7 cellular contexts compared by ENCODE assay signal in the genomic region with DNA sequence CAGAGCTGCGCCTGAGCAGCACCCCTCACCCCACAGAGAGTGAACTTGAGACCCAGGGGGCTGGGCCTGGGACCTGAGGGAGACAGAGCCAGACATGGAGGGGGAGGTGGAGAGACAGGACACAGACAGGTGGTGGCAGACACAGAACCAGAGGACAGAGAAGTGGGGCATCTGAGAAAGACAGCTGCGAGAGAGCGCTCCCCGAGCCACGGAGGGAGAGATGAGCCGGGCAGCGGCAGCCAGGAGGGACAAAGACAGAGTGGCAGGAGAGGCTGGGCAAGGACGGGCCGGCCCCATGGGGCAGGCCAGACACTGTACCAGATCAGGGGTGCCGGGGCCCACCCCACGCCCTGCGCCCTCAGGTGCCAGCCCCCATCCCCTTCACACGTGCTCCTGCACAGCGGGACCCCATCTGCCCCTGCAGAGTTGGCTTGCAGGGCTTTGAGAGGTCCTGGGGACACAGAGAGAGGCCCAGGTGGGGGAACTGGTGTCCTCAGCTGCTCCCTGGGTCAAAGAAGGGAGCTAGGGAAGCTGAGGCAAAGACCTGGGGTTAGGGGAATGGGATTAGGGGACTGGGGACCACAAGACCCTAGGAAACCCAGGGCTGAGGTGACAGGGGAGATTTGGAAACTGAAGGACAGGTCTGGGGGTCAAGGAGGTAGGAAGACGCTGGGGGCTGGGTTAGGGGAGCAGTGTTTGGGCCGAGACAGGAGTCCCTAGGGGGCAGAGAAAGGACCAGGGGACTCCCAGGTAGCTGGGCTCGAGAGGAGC. TPM values are rescaled to one million over a fixed set of nuclear protein-coding genes. Genes with fewer than 3 reads are reported as not detected.
DNase-seq lines count a peak whose midpoint lies in the region; ATAC-seq, FAIRE-seq and TF ChIP-seq lines count a peak whose summit lies in the region.
"Had no signal": no experiment of that assay in that cellular context is flagged by ENCODE, and none has a peak within 500 bp of the region (broad histone marks: within the 10 kb centered on the region; RNA-seq: fewer than 3 reads in every experiment).

No MANE protein-coding gene starts in this region.

- H3K27me3 ChIP-seq in H1 (replicated peaks in 1 of 4; ENCODE audit: control insufficient read depth in 3 of 4, extremely low read depth in 1 of 4, insufficient read depth in 3 of 4, low read length in 3 of 4) (peaks cover 6 to 35% (median 28%) of the 10 kb centered on the region in 4 experiments), rectal smooth muscle tissue (ENCODE audit: control insufficient read depth, insufficient read depth, low read length) (peaks cover 7% of the 10 kb centered on the region)

- H3K4me3 ChIP-seq in H1 (ENCODE audit: extremely low read depth in 1 of 4, insufficient read depth in 2 of 4, low read depth in 3 of 4, low read length in 4 of 4): peak overlapping the region; percentile 23 to 61 (median 31); a peak in 7 of 8 replicates
- H3K4me3 ChIP-seq in rectal smooth muscle tissue (ENCODE audit: low read length): peak overlapping the region; percentile 6

- no peak for FAIRE-seq in H1 (lab: Jason Lieb, UNC)

- TF ChIP-seq EP300 in H1 (IDR thresholded peaks at IDR 0.05; ENCODE audit: borderline replicate concordance in 1 of 2, low read depth in 2 of 2, low read length in 2 of 2): no peak

- no peak for ATAC-seq in GM21717 (IDR thresholded peaks at IDR 0.05; ENCODE audit: unreplicated experiment)

- H3K18ac ChIP-seq in H1 (ENCODE audit: extremely low read depth, low read length): peak overlapping the region; percentile 32; the same call in 1 of the 2 replicates

- H3K9ac ChIP-seq in H1 (replicated peaks in 1 of 4; ENCODE audit: extremely low read depth in 1 of 4, low read depth in 3 of 4, low read length in 3 of 4) (no peak overlapping the region), rectal smooth muscle tissue (ENCODE audit: low read length) (no peak overlapping the region)

- no peak overlapping the region for H4K8ac ChIP-seq in H1 (ENCODE audit: extremely low read depth, insufficient read depth, low read length)

- H3K4ac ChIP-seq in H1 (replicated peaks; ENCODE audit: insufficient read length, low read depth, low read length): no peak overlapping the region

- no peaks in the 10 kb centered on the region for H3K79me2 ChIP-seq in H1 (ENCODE audit: control insufficient read depth in 1 of 2, insufficient read depth in 2 of 2, low read length in 2 of 2)

- peak overlapping the region; percentile 57 to 73 for H3K4me2 ChIP-seq in H1 (ENCODE audit: insufficient read depth in 1 of 2, low read depth in 2 of 2, low read length in 2 of 2)

- 42% methylated on average over 13 of the region's 17 CpGs; no CpG with 5 or more reads in 1 of the 2 experiments for WGBS in H1 (ENCODE audit: extremely low coverage in 1 of 2, insufficient coverage in 1 of 2, insufficient read length in 1 of 2, insufficient replicate concordance in 2 of 2, low coverage in 1 of 2, low lambda C conversion rate in 2 of 2, missing lambda C conversion rate in 1 of 2), 2 experiments

- no peaks in the 10 kb centered on the region for H3K9me3 ChIP-seq in H1 (ENCODE audit: insufficient read depth in 2 of 2, low read depth in 1 of 2, low read length in 1 of 2)

- DNase-seq in NCI-H1092 treated with DMSO at 0.1 percent for 48 hours (lab: John Stamatoyannopoulos, UW) (peak; percentile 41), H1 (ENCODE audit: low read depth in 1 of 2, low spot score in 2 of 2) (peak in 1 of 2 experiments; percentile 61), NCI-H146 (lab: John Stamatoyannopoulos, UW) (no peak), A172 (ENCODE audit: low spot score) (no peak)

- POLR2A ChIA-PET in H1 (lab: Charles Lee; ENCODE audit: partially characterized antibody): interaction anchor here (0.6 to 3.0 kb wide), 5 partner anchors 11 to 157 kb away, joined by 3 to 10 read pairs (median 5); a partner anchor contains a TSS

- H3K27ac ChIP-seq in H1 (ENCODE audit: low read depth, low read length): no peak overlapping the region
- no peak overlapping the region for H3K27ac ChIP-seq in rectal smooth muscle tissue (ENCODE audit: low read depth, low read length)

- no peak overlapping the region for H2BK12ac ChIP-seq in H1 (ENCODE audit: low read depth, low read length)

- no peak for TF ChIP-seq RAD21 in H1 (IDR thresholded peaks at IDR 0.05 in 1 of 2, conservative IDR thresholded peaks at IDR 0.05 in 1 of 2; ENCODE audit: low read depth in 2 of 2, low read length in 2 of 2)

- H3K36me3 ChIP-seq in H1 (ENCODE audit: control insufficient read depth in 2 of 4, insufficient read depth in 4 of 4, low read length in 3 of 4) (no peaks in the 10 kb centered on the region; a peak in 1 of 8 replicates), rectal smooth muscle tissue (ENCODE audit: control insufficient read depth, insufficient read depth, low read length) (no peaks in the 10 kb centered on the region)

- TF ChIP-seq CTCF in H1 (IDR thresholded peaks at IDR 0.05; ENCODE audit: control extremely low read depth in 1 of 3, insufficient read depth in 1 of 3, low read depth in 1 of 3, low read length in 3 of 3): no peak

- H3K23me2 ChIP-seq in H1 (ENCODE audit: low read depth, low read length): peaks cover 6% of the 10 kb centered on the region; the same call in 1 of the 2 replicates

- TF ChIP-seq POLR2A in H1 (IDR thresholded peaks at IDR 0.05; ENCODE audit: control extremely low read depth in 1 of 2, low read depth in 2 of 2, low read length in 2 of 2): no peak

- no peak overlapping the region for H3K56ac ChIP-seq in H1 (replicated peaks; ENCODE audit: insufficient read length, low read depth, low read length)

- no peak overlapping the region for H2AK5ac ChIP-seq in H1 (ENCODE audit: low read depth, low read length)

- H3K14ac ChIP-seq in H1 (ENCODE audit: insufficient read length): no peak overlapping the region

- H3K4me1 ChIP-seq in H1 (replicated peaks in 1 of 4; ENCODE audit: control insufficient read depth in 3 of 4, insufficient read depth in 4 of 4, low read length in 3 of 4): peaks cover 3 to 23% (median 18%) of the 10 kb centered on the region in 4 experiments
- peaks cover 3% of the 10 kb centered on the region for H3K4me1 ChIP-seq in rectal smooth muscle tissue (ENCODE audit: control insufficient read depth, insufficient read depth, low read length)

- H2BK5ac ChIP-seq in H1 (ENCODE audit: low read depth, low read length): no peak overlapping the region

- no peak overlapping the region for H4K91ac ChIP-seq in H1 (replicated peaks; ENCODE audit: insufficient read length, low read length)

- H2BK120ac ChIP-seq in H1 (replicated peaks; ENCODE audit: low read depth, low read length): no peak overlapping the region

- H2BK15ac ChIP-seq in H1 (ENCODE audit: low read length): peak overlapping the region; percentile 46; the same call in 1 of the 2 replicates

- CTCF ChIA-PET in H1 (lab: Charles Lee; ENCODE audit: partially characterized antibody): interaction anchor here (0.6 to 19.0 kb wide), 3 partner anchors 13 to 1844 kb away, joined by 3 to 382 read pairs (median 5); a partner anchor contains a TSS

- H2AFZ ChIP-seq in H1 (ENCODE audit: low read length): no peak overlapping the region

- H3K23ac ChIP-seq in H1 (ENCODE audit: insufficient read length): no peak overlapping the region

- H4K5ac ChIP-seq in H1 (ENCODE audit: insufficient read length, low read depth, low read length): no peak overlapping the region

- no peaks in the 10 kb centered on the region for H3K79me1 ChIP-seq in H1 (ENCODE audit: low read depth, low read length)

- H2BK20ac ChIP-seq in H1 (ENCODE audit: low read length): no peak overlapping the region

- H4K20me1 ChIP-seq in H1 (replicated peaks in 1 of 2; ENCODE audit: control insufficient read depth in 1 of 2, insufficient read depth in 2 of 2, low read length in 2 of 2): peaks cover 0 to 2% of the 10 kb centered on the region in 2 experiments

RNA-seq across cellular contexts. Expression of a gene that starts 0.7 kb away (rescaled TPM):
- 0.94 and 2.0 TPM in 2 replicates for total RNA-seq in H1 (2021; fragmentation: NEBNext Ultra II Directional; extraction: Animal tissue kit (Norgen Biotek cat#: 25700))
- 1.8 and 3.2 TPM in 2 replicates for polyA plus RNA-seq in H1 (2011; rRNA removed)
- 3.3 TPM for polyA plus RNA-seq in H1 (2011; cell fraction: cytosol; rRNA removed)
- polyA plus RNA-seq in H1 (2011; cell fraction: nucleus; rRNA removed): 6.4 TPM
- 2.3 to 4.0 TPM (median 3.0 TPM) in 4 replicates for polyA plus RNA-seq in H1 (2012, experiment 1 of 2)
- polyA plus RNA-seq in H1 (2012, experiment 2 of 2): 1.0 TPM
- 3.2 TPM for polyA plus RNA-seq in H1 (2013, experiment 1 of 2)
- polyA plus RNA-seq in H1 (2013, experiment 2 of 2): 2.1 TPM
- 1.9 and 2.2 TPM in 2 replicates for polyA minus RNA-seq in H1 (2011; rRNA and poly(A)+ RNA removed)
- not detected for polyA minus RNA-seq in H1 (2011; cell fraction: cytosol; rRNA and poly(A)+ RNA removed)
- polyA minus RNA-seq in H1 (2011; cell fraction: nucleus; rRNA and poly(A)+ RNA removed): 1.3 TPM
- total RNA-seq in A172 (2014; rRNA removed; shearing (Covaris generic)): 0.41 TPM in 1 of 2 replicates, not detected in the other

RNA-seq across cellular contexts. Expression of a gene that starts 16.3 kb away (rescaled TPM):
- 0.84 and 1.4 TPM in 2 replicates for total RNA-seq in H1 (2021; fragmentation: NEBNext Ultra II Directional; extraction: Animal tissue kit (Norgen Biotek cat#: 25700))
- 0.70 and 0.78 TPM in 2 replicates for polyA plus RNA-seq in H1 (2011; rRNA removed)
- polyA plus RNA-seq in H1 (2011; cell fraction: cytosol; rRNA removed): 0.70 TPM
- 4.6 TPM for polyA plus RNA-seq in H1 (2011; cell fraction: nucleus; rRNA removed)
- polyA plus RNA-seq in H1 (2012, experiment 1 of 2): 1.2 to 2.0 TPM (median 1.4 TPM) in 4 replicates
- polyA plus RNA-seq in H1 (2012, experiment 2 of 2): 3.1 TPM
- 2.2 TPM for polyA plus RNA-seq in H1 (2013, experiment 1 of 2)
- 2.9 TPM for polyA plus RNA-seq in H1 (2013, experiment 2 of 2)
- polyA minus RNA-seq in H1 (2011; rRNA and poly(A)+ RNA removed): 0.49 and 0.60 TPM in 2 replicates
- not detected for polyA minus RNA-seq in H1 (2011; cell fraction: cytosol; rRNA and poly(A)+ RNA removed)
- polyA minus RNA-seq in H1 (2011; cell fraction: nucleus; rRNA and poly(A)+ RNA removed): 3.9 TPM
- total RNA-seq in A172 (2014; rRNA removed; shearing (Covaris generic)): not detected in 2 replicates
- total RNA-seq: lung microvascular endothelial cell had no signal

RNA-seq across cellular contexts. Expression of a gene that starts 31.2 kb away (rescaled TPM):
- 7.3 and 9.5 TPM in 2 replicates for total RNA-seq in H1 (2021; fragmentation: NEBNext Ultra II Directional; extraction: Animal tissue kit (Norgen Biotek cat#: 25700))
- polyA plus RNA-seq in H1 (2011; rRNA removed): 58.7 and 85.7 TPM in 2 replicates
- 45.9 TPM for polyA plus RNA-seq in H1 (2011; cell fraction: cytosol; rRNA removed)
- polyA plus RNA-seq in H1 (2011; cell fraction: nucleus; rRNA removed): 40.0 TPM
- 8.6 to 23.6 TPM (median 17.8 TPM) in 4 replicates for polyA plus RNA-seq in H1 (2012, experiment 1 of 2)
- 19.8 TPM for polyA plus RNA-seq in H1 (2012, experiment 2 of 2)
- polyA plus RNA-seq in H1 (2013, experiment 1 of 2): 8.6 TPM
- 9.0 TPM for polyA plus RNA-seq in H1 (2013, experiment 2 of 2)
- 9.8 TPM in 2 replicates for polyA minus RNA-seq in H1 (2011; rRNA and poly(A)+ RNA removed)
- polyA minus RNA-seq in H1 (2011; cell fraction: cytosol; rRNA and poly(A)+ RNA removed): 10.6 TPM
- polyA minus RNA-seq in H1 (2011; cell fraction: nucleus; rRNA and poly(A)+ RNA removed): 6.2 TPM
- 47.5 and 76.9 TPM in 2 replicates for total RNA-seq in A172 (2014; rRNA removed; shearing (Covaris generic))

RNA-seq across cellular contexts. Expression of a gene that starts 52.6 kb away (rescaled TPM):
- total RNA-seq in H1 (2021; fragmentation: NEBNext Ultra II Directional; extraction: Animal tissue kit (Norgen Biotek cat#: 25700)): 65.7 and 68.3 TPM in 2 replicates
- 22.4 and 43.8 TPM in 2 replicates for polyA plus RNA-seq in H1 (2011; rRNA removed)
- polyA plus RNA-seq in H1 (2011; cell fraction: cytosol; rRNA removed): 46.4 TPM
- polyA plus RNA-seq in H1 (2011; cell fraction: nucleus; rRNA removed): 33.6 TPM
- polyA plus RNA-seq in H1 (2012, experiment 1 of 2): 32.9 to 54.0 TPM (median 40.1 TPM) in 4 replicates
- 5.2 TPM for polyA plus RNA-seq in H1 (2012, experiment 2 of 2)
- 23.7 TPM for polyA plus RNA-seq in H1 (2013, experiment 1 of 2)
- 20.8 TPM for polyA plus RNA-seq in H1 (2013, experiment 2 of 2)
- polyA minus RNA-seq in H1 (2011; rRNA and poly(A)+ RNA removed): 52.7 and 60.1 TPM in 2 replicates
- 42.5 TPM for polyA minus RNA-seq in H1 (2011; cell fraction: cytosol; rRNA and poly(A)+ RNA removed)
- polyA minus RNA-seq in H1 (2011; cell fraction: nucleus; rRNA and poly(A)+ RNA removed): 53.5 TPM
- 20.0 and 20.4 TPM in 2 replicates for total RNA-seq in A172 (2014; rRNA removed; shearing (Covaris generic))

RNA-seq across cellular contexts. Expression of a gene that starts 52.9 kb away (rescaled TPM):
- total RNA-seq in H1 (2021; fragmentation: NEBNext Ultra II Directional; extraction: Animal tissue kit (Norgen Biotek cat#: 25700)): 226 and 230 TPM in 2 replicates
- 47.1 and 55.6 TPM in 2 replicates for polyA plus RNA-seq in H1 (2011; rRNA removed)
- polyA plus RNA-seq in H1 (2011; cell fraction: cytosol; rRNA removed): 88.6 TPM
- 95.0 TPM for polyA plus RNA-seq in H1 (2011; cell fraction: nucleus; rRNA removed)
- polyA plus RNA-seq in H1 (2012, experiment 1 of 2): 158 to 225 TPM (median 175 TPM) in 4 replicates
- 92.7 TPM for polyA plus RNA-seq in H1 (2012, experiment 2 of 2)
- polyA plus RNA-seq in H1 (2013, experiment 1 of 2): 125 TPM
- polyA plus RNA-seq in H1 (2013, experiment 2 of 2): 123 TPM
- 131 and 147 TPM in 2 replicates for polyA minus RNA-seq in H1 (2011; rRNA and poly(A)+ RNA removed)
- polyA minus RNA-seq in H1 (2011; cell fraction: cytosol; rRNA and poly(A)+ RNA removed): 73.1 TPM
- polyA minus RNA-seq in H1 (2011; cell fraction: nucleus; rRNA and poly(A)+ RNA removed): 73.2 TPM
- total RNA-seq in A172 (2014; rRNA removed; shearing (Covaris generic)): 63.4 and 79.1 TPM in 2 replicates
